8 cellular contexts compared by ENCODE assay signal in the genomic region with DNA sequence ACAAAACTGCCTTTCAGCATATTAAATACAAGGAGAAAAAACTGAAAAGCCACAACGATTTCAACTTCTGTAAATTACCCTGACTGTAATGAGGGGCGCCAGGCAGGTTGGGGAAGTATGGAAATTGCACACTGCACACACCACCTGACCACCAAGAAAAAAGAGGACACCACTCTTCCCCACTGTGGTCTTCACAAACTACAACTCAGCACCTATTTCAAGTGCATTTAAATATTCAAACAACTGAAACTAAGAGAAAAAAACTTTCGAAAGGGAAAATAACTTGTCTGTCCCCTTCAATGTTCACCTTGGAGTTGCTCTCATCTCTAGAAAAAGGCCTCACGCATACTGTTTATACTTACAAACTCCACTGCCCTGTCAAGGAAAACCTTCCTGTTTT. TPM values are rescaled to one million over a fixed set of nuclear protein-coding genes. Genes with fewer than 3 reads are reported as not detected.
DNase-seq lines count a peak whose midpoint lies in the region; ATAC-seq and TF ChIP-seq lines count a peak whose summit lies in the region.

No MANE protein-coding gene starts in this region.

- peaks cover 8 to 11% of the 10 kb centered on the region in 2 donors for H3K36me3 Mint-ChIP-seq in activated T-cell treated with anti-CD3 and anti-CD28 coated beads, Interleukin-2, amount 50 U/mL, for 72 hours (ENCODE audit: insufficient read depth in 2 of 2)
- peaks cover 6% of the 10 kb centered on the region for H3K36me3 Mint-ChIP-seq in natural killer cell treated with Interleukin-12 subunit alpha and Interleukin-12 subunit beta and Interleukin-15 and Interleukin-18, amount 100 ng/mL, for 72 hours

- DNase-seq in activated T-cell treated with anti-CD3 and anti-CD28 coated beads, Interleukin-2, amount 50 U/mL, for 72 hours = peak in 1 of 2 donors; percentile 14
- no peak for DNase-seq in activated T-cell treated with anti-CD3 and anti-CD28 coated beads, Interleukin-2, amount 50 U/mL, for 48 hours
- DNase-seq in NAMALWA (ENCODE audit: low spot score) (peak; percentile 50), choroid plexus epithelial cell (ENCODE audit: low read depth) (no peak), HK-2 (ENCODE audit: unreplicated experiment) (no peak)
- no peak for DNase-seq in natural killer cell treated with Interleukin-12 subunit alpha and Interleukin-12 subunit beta and Interleukin-15 and Interleukin-18, amount 100 ng/mL, for 72 hours (ENCODE audit: low spot score)

- peak overlapping the region; percentile 81 for H3K4me3 ChIP-seq in choroid plexus epithelial cell (ENCODE audit: low read depth, low read length)

- ATAC-seq in activated T-cell treated with anti-CD3 and anti-CD28 coated beads, Interleukin-2, amount 50 U/mL, for 72 hours (replicated peaks in 1 of 2) = no peak
- no peak for ATAC-seq in natural killer cell treated with Interleukin-12 subunit alpha and Interleukin-12 subunit beta and Interleukin-15 and Interleukin-18, amount 100 ng/mL, for 72 hours
- no peak for ATAC-seq in HG03354 (IDR thresholded peaks at IDR 0.05; ENCODE audit: poor library complexity, severe bottlenecking, unreplicated experiment)
- no peak for ATAC-seq in HG03439 (IDR thresholded peaks at IDR 0.05; ENCODE audit: unreplicated experiment)

- no peaks in the 10 kb centered on the region for H3K9me3 Mint-ChIP-seq in activated T-cell treated with anti-CD3 and anti-CD28 coated beads, Interleukin-2, amount 50 U/mL, for 72 hours
- no peaks in the 10 kb centered on the region for H3K9me3 Mint-ChIP-seq in natural killer cell treated with Interleukin-12 subunit alpha and Interleukin-12 subunit beta and Interleukin-15 and Interleukin-18, amount 100 ng/mL, for 72 hours

- peak overlapping the region; percentile 91 for H3K27ac Mint-ChIP-seq in activated T-cell treated with anti-CD3 and anti-CD28 coated beads, Interleukin-2, amount 50 U/mL, for 72 hours
- peak overlapping the region; percentile 87 to 97 for H3K27ac Mint-ChIP-seq in natural killer cell treated with Interleukin-12 subunit alpha and Interleukin-12 subunit beta and Interleukin-15 and Interleukin-18, amount 100 ng/mL, for 72 hours

- peak overlapping the region; percentile 92 to 96 for H3K4me3 Mint-ChIP-seq in activated T-cell treated with anti-CD3 and anti-CD28 coated beads, Interleukin-2, amount 50 U/mL, for 72 hours
- H3K4me3 Mint-ChIP-seq in natural killer cell treated with Interleukin-12 subunit alpha and Interleukin-12 subunit beta and Interleukin-15 and Interleukin-18, amount 100 ng/mL, for 72 hours = peak overlapping the region; percentile 95

- no peaks in the 10 kb centered on the region for H3K27me3 Mint-ChIP-seq in activated T-cell treated with anti-CD3 and anti-CD28 coated beads, Interleukin-2, amount 50 U/mL, for 72 hours (ENCODE audit: low read depth)
- no peaks in the 10 kb centered on the region for H3K27me3 Mint-ChIP-seq in natural killer cell treated with Interleukin-12 subunit alpha and Interleukin-12 subunit beta and Interleukin-15 and Interleukin-18, amount 100 ng/mL, for 72 hours

- peaks cover 52% of the 10 kb centered on the region for H3K4me1 Mint-ChIP-seq in activated T-cell treated with anti-CD3 and anti-CD28 coated beads, Interleukin-2, amount 50 U/mL, for 72 hours (ENCODE audit: low read depth)
- H3K4me1 Mint-ChIP-seq in natural killer cell treated with Interleukin-12 subunit alpha and Interleukin-12 subunit beta and Interleukin-15 and Interleukin-18, amount 100 ng/mL, for 72 hours (ENCODE audit: low read depth in 2 of 2) = peaks cover 29% of the 10 kb centered on the region in 2 donors

- TF ChIP-seq CTCF in choroid plexus epithelial cell (conservative IDR thresholded peaks at IDR 0.05; ENCODE audit: low read depth, low read length) = no peak

RNA-seq across cellular contexts. Expression of a gene that starts 1.5 kb away (rescaled TPM):
- total RNA-seq in activated T-cell treated with anti-CD3 and anti-CD28 coated beads, Interleukin-2, amount 50 U/mL, for 72 hours = 100 to 1,000 TPM; 103 to 109 TPM
- total RNA-seq in natural killer cell treated with Interleukin-12 subunit alpha and Interleukin-12 subunit beta and Interleukin-15 and Interleukin-18, amount 100 ng/mL, for 72 hours = 100 to 1,000 TPM; 130 to 242 TPM

RNA-seq across cellular contexts. Expression of a gene that starts 58.3 kb away (rescaled TPM):
- 10 to 100 TPM; 76.9 to 78.1 TPM for total RNA-seq in activated T-cell treated with anti-CD3 and anti-CD28 coated beads, Interleukin-2, amount 50 U/mL, for 72 hours
- 100 to 1,000 TPM; 123 to 160 TPM for total RNA-seq in natural killer cell treated with Interleukin-12 subunit alpha and Interleukin-12 subunit beta and Interleukin-15 and Interleukin-18, amount 100 ng/mL, for 72 hours
